ENCODE assay signal across 29 cellular contexts in the genomic region with DNA sequence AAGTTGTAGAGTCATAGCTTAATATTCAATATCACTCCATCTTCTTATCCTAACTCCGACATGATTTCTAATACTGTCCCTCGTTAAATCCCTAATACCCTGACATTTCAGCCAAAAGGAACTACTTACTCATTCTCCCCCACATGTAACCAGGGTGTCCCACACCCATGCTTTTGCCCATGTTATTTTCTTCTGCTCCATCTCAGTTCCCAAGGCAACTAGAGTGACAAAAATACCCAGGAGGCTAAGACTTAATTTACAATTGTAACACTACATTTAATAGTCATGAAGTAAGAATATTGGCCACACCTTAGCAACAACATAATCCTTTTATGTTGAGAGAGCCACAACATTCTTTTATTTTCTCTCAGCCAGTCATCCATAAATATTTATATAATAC.
DNase-seq lines count a peak whose midpoint lies in the region; ATAC-seq and TF ChIP-seq lines count a peak whose summit lies in the region.
"Had no signal": no experiment of that assay in that cellular context is flagged by ENCODE, and none has a peak within 500 bp of the region (broad histone marks: within the 10 kb centered on the region; RNA-seq: fewer than 3 reads in every experiment).

No MANE protein-coding gene starts in this region.

- ATAC-seq in PC-3 (peak; percentile 25), GM18502 (IDR thresholded peaks at IDR 0.05; ENCODE audit: poor library complexity, unreplicated experiment) (no peak)
- ATAC-seq: gastrocnemius medialis; left lung; stimulated activated naive CD8-positive, alpha-beta T cell treated with anti-CD3 and anti-CD28 coated beads, Interleukin-15, amount 100 ng/mL, for 72 hours had no signal

- intact Hi-C loops in PC-3 (cut with micrococcal nuclease): loop anchor here (1.0 to 10.0 kb wide), 12 partner anchors 14 to 390 kb away; no protein-coding TSS in a partner anchor

- H3K36me3 Mint-ChIP-seq in brain (no peaks in the 10 kb centered on the region), osteocyte (ENCODE audit: unreplicated experiment) (no peaks in the 10 kb centered on the region)
- H3K36me3 Mint-ChIP-seq: CD14-positive monocyte had no signal

- H3K4me3 ChIP-seq in GM23248: no peak overlapping the region
- H3K4me3 ChIP-seq in PC-3 (ENCODE audit: low read length): peak overlapping the region; percentile 17; the same call in 1 of the 2 replicates
- H3K4me3 ChIP-seq: colonic mucosa, esophagus squamous epithelium, gastrocnemius medialis, left lung, MG63, prostate gland, thyroid gland, vagina had no signal

- 2 to 3% methylated on average over 2 of the region's 2 CpGs for WGBS in GM23248 (ENCODE audit: low coverage in 1 of 2, low lambda C conversion rate in 2 of 2, missing lambda C conversion rate in 2 of 2), 2 experiments

- H2AFZ ChIP-seq in GM23248 (peak overlapping the region; percentile 44), PC-3 (ENCODE audit: low read length) (peak overlapping the region; percentile 27; the same call in 1 of the 2 replicates)

- H3K4me3 Mint-ChIP-seq in brain (no peak overlapping the region), osteocyte (ENCODE audit: unreplicated experiment) (no peak overlapping the region)
- H3K4me3 Mint-ChIP-seq: activated B cell treated with CpG ODN at 0.5 μM for 24 hours; activated naive CD4-positive, alpha-beta T cell treated with anti-CD3 and anti-CD28 coated beads for 36 hours; CD14-positive monocyte; IgD-negative memory B cell; stimulated activated naive CD8-positive, alpha-beta T cell treated with anti-CD3 and anti-CD28 coated beads, Interleukin-15, amount 100 ng/mL, for 72 hours had no signal

- H3K79me2 ChIP-seq in GM23248 (ENCODE audit: insufficient read depth) (no peaks in the 10 kb centered on the region), PC-3 (ENCODE audit: low read length) (no peaks in the 10 kb centered on the region)

- POLR2A ChIA-PET in PC-3 (lab: Charles Lee; ENCODE audit: unreplicated experiment): no interaction called here

- TF ChIP-seq CTCF in PC-3 (conservative IDR thresholded peaks at IDR 0.05; ENCODE audit: low read depth, low read length) (no peak), brain (conservative IDR thresholded peaks at IDR 0.05) (no peak), osteocyte (IDR thresholded peaks at IDR 0.05) (no peak)

- no peaks in the 10 kb centered on the region for H3K27me3 Mint-ChIP-seq in brain
- no peaks in the 10 kb centered on the region for H3K27me3 Mint-ChIP-seq in osteocyte (ENCODE audit: unreplicated experiment)
- H3K27me3 Mint-ChIP-seq: stimulated activated naive CD8-positive, alpha-beta T cell treated with anti-CD3 and anti-CD28 coated beads, Interleukin-15, amount 100 ng/mL, for 72 hours had no signal

- BruUV-seq in PC-3 (replicated peaks; lab: Mats Ljungman, UMichigan): no TSS peak

- H3K9me3 ChIP-seq in GM23248 (ENCODE audit: low read depth) (no peaks in the 10 kb centered on the region), PC-3 (ENCODE audit: low read length) (no peaks in the 10 kb centered on the region)
- H3K9me3 ChIP-seq: colonic mucosa, esophagus squamous epithelium, gastrocnemius medialis, left lung, MG63, prostate gland, thyroid gland, vagina had no signal

- H3K36me3 ChIP-seq in GM23248 (ENCODE audit: low read depth): no peaks in the 10 kb centered on the region
- H3K36me3 ChIP-seq in PC-3 (ENCODE audit: low read depth, low read length): no peaks in the 10 kb centered on the region
- H3K36me3 ChIP-seq: colonic mucosa, esophagus squamous epithelium, gastrocnemius medialis, left lung, MG63, prostate gland, thyroid gland, vagina had no signal

- H3K9me2 ChIP-seq in GM23248 (ENCODE audit: insufficient read depth): 0 out of 2 replicates have a peak, but pooled peaks cover 2% of the 10 kb centered on the region
- no peaks in the 10 kb centered on the region for H3K9me2 ChIP-seq in PC-3 (replicated peaks; ENCODE audit: low read length)

- H4K20me1 ChIP-seq in GM23248 (ENCODE audit: insufficient read depth) (no peaks in the 10 kb centered on the region), PC-3 (ENCODE audit: low read length) (no peaks in the 10 kb centered on the region)

- H3K4me1 ChIP-seq in GM23248 (ENCODE audit: insufficient read depth) (peaks cover 27% of the 10 kb centered on the region), PC-3 (ENCODE audit: insufficient read depth, low read length) (peaks cover 68% of the 10 kb centered on the region)
- H3K4me1 ChIP-seq: prostate gland had no signal

- no peaks in the 10 kb centered on the region for H3K27me3 ChIP-seq in GM23248 (replicated peaks; ENCODE audit: insufficient read depth)
- H3K27me3 ChIP-seq in PC-3 (ENCODE audit: low read length): no peaks in the 10 kb centered on the region
- H3K27me3 ChIP-seq: colonic mucosa, esophagus squamous epithelium, gastrocnemius medialis, left lung, MG63, thyroid gland, vagina had no signal

- H3K27ac ChIP-seq in GM23248 (peak overlapping the region; percentile 63), PC-3 (ENCODE audit: low read length) (peak overlapping the region; percentile 97)
- H3K27ac ChIP-seq: colonic mucosa, esophagus squamous epithelium, gastrocnemius medialis, left lung, prostate gland, thyroid gland, vagina had no signal

- peak overlapping the region in 3 of 5 experiments; percentile 31 to 67 (median 55) for H3K27ac Mint-ChIP-seq in brain
- peak overlapping the region; percentile 24 for H3K27ac Mint-ChIP-seq in osteocyte (ENCODE audit: unreplicated experiment)
- H3K27ac Mint-ChIP-seq: activated B cell treated with CpG ODN at 0.5 μM for 24 hours; activated naive CD4-positive, alpha-beta T cell treated with anti-CD3 and anti-CD28 coated beads for 36 hours; CD14-positive monocyte; IgD-negative memory B cell; stimulated activated naive CD8-positive, alpha-beta T cell treated with anti-CD3 and anti-CD28 coated beads, Interleukin-15, amount 100 ng/mL, for 72 hours had no signal

- H3K4me1 Mint-ChIP-seq in brain (peaks cover 46% of the 10 kb centered on the region), osteocyte (ENCODE audit: unreplicated experiment) (peaks cover 35% of the 10 kb centered on the region)

- CTCF ChIA-PET in PC-3 (lab: Charles Lee): no interaction called here

- H3K9ac ChIP-seq in GM23248 (peak overlapping the region; percentile 41), PC-3 (ENCODE audit: low read length) (peak overlapping the region; percentile 71)

- in situ Hi-C loops in GM23248 (cut with MboI): no loop called here

- peaks cover 0 to 9% (median 0%) of the 10 kb centered on the region in 5 experiments for H3K9me3 Mint-ChIP-seq in brain
- H3K9me3 Mint-ChIP-seq in osteocyte (ENCODE audit: unreplicated experiment): no peaks in the 10 kb centered on the region
- H3K9me3 Mint-ChIP-seq: activated B cell treated with CpG ODN at 0.5 μM for 24 hours; activated naive CD4-positive, alpha-beta T cell treated with anti-CD3 and anti-CD28 coated beads for 36 hours; IgD-negative memory B cell; stimulated activated naive CD8-positive, alpha-beta T cell treated with anti-CD3 and anti-CD28 coated beads, Interleukin-15, amount 100 ng/mL, for 72 hours had no signal

- H3F3A ChIP-seq in GM23248 (ENCODE audit: insufficient read depth) (peaks cover 16% of the 10 kb centered on the region), PC-3 (ENCODE audit: low read length, unreplicated experiment) (peaks cover 25% of the 10 kb centered on the region)

- H3K4me2 ChIP-seq in GM23248 (ENCODE audit: unreplicated experiment) (peak overlapping the region; percentile 19), PC-3 (ENCODE audit: low read length) (peak overlapping the region; percentile 60)

- peak; percentile 61 for DNase-seq in GM23248
- DNase-seq in PC-3: peak; percentile 78
- DNase-seq in osteocyte (ENCODE audit: extremely low spot score, unreplicated experiment): no peak
- no peak for DNase-seq in NCI-H526 treated with DMSO at 0.1 percent for 48 hours (lab: John Stamatoyannopoulos, UW)
- DNase-seq in SKM-1 (lab: John Stamatoyannopoulos, UW; ENCODE audit: unreplicated experiment): no peak
- no peak for DNase-seq in activated naive CD4-positive, alpha-beta T cell treated with Interleukin-2 at 50 U/mL for 16 hours
- DNase-seq: activated B cell treated with CpG ODN at 0.5 μM for 24 hours; activated CD4-positive, alpha-beta T cell treated with anti-CD3 and anti-CD28 coated beads, Interleukin-2, amount 50 U/mL, for 4 hours; activated naive CD4-positive, alpha-beta T cell treated with anti-CD3 and anti-CD28 coated beads for 36 hours; amniotic stem cell; colonic mucosa; effector memory CD4-positive, alpha-beta T cell; esophagus squamous epithelium; gastrocnemius medialis; left lung; NCI-H1417; NCI-H2081 treated with DMSO at 0.1 percent for 48 hours; Right ventricle myocardium superior; stimulated activated naive CD8-positive, alpha-beta T cell treated with anti-CD3 and anti-CD28 coated beads, Interleukin-15, amount 100 ng/mL, for 72 hours; SW 1271; T1000; thyroid gland had no signal

Comparison
In these comparisons a context has a peak if more than half of its experiments do, and no peak if none do; other contexts are left out.
1. DNase-seq: peak in GM23248 (single experiment) and PC-3 (single experiment); none in osteocyte (single experiment), NCI-H526 treated with DMSO at 0.1 percent for 48 hours (single experiment), SKM-1 (single experiment) and activated naive CD4-positive, alpha-beta T cell treated with Interleukin-2 at 50 U/mL for 16 hours (single experiment).